Comparison of ENCODE assay signal across 10 cellular contexts in the genomic region with DNA sequence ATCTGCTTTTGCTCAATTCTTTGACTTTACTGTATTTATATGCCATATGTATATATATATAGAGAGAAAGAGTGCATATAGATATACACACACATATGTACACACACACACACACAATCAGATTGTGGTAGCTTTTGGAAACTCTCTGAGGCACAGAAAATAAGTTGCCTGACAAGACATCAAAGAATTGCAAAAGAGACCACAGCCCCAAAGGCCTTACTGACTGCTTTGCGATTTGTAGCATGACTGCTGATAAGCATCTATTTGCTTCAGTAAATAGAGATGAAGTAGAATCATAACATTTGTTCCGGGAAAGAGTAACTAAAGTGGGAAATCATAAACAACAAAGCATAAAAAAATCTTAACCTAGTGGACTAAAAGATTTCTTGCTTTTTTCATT. TPM values are rescaled to one million over a fixed set of nuclear protein-coding genes. Genes with fewer than 3 reads are reported as not detected.
DNase-seq lines count a peak whose midpoint lies in the region; ATAC-seq and TF ChIP-seq lines count a peak whose summit lies in the region.
"Had no signal": no experiment of that assay in that cellular context is flagged by ENCODE, and none has a peak within 500 bp of the region (broad histone marks: within the 10 kb centered on the region; RNA-seq: fewer than 3 reads in every experiment).

No MANE protein-coding gene starts in this region.

- H3K27ac Mint-ChIP-seq in activated naive CD4-positive, alpha-beta T cell treated with anti-CD3 and anti-CD28 coated beads for 36 hours = peak overlapping the region; percentile 94
- H3K27ac Mint-ChIP-seq in activated CD8-positive, alpha-beta T cell treated with anti-CD3 and anti-CD28 coated beads for 36 hours = peak overlapping the region; percentile 99

- CTCF ChIA-PET in activated naive CD4-positive, alpha-beta T cell treated with anti-CD3 and anti-CD28 coated beads for 36 hours (lab: Charles Lee) = interaction anchor here (0.7 to 3.4 kb wide), 5 partner anchors 10 to 222 kb away, joined by 3 to 13 read pairs (median 4); partner anchors contain the start of gene AMZ2
- CTCF ChIA-PET in activated CD8-positive, alpha-beta T cell treated with anti-CD3 and anti-CD28 coated beads for 36 hours (lab: Charles Lee) = interaction anchor here (1.0 to 2.9 kb wide), 7 partner anchors 10 to 199 kb away, joined by 3 to 12 read pairs (median 4); partner anchors contain the start of gene AMZ2

- peak overlapping the region; percentile 74 for H3K4me3 Mint-ChIP-seq in activated naive CD4-positive, alpha-beta T cell treated with anti-CD3 and anti-CD28 coated beads for 36 hours
- peak overlapping the region; percentile 82 for H3K4me3 Mint-ChIP-seq in activated CD8-positive, alpha-beta T cell treated with anti-CD3 and anti-CD28 coated beads for 36 hours

- peak; percentile 20 for ATAC-seq in activated CD8-positive, alpha-beta T cell treated with anti-CD3 and anti-CD28 coated beads for 36 hours
- no peak for ATAC-seq in lower lobe of right lung
- ATAC-seq in body of pancreas = no peak
- no peak for ATAC-seq in esophagus mucosa

- H3K4me3 ChIP-seq in lower lobe of right lung = no peak overlapping the region
- H3K4me3 ChIP-seq in body of pancreas = no peak overlapping the region
- no peak overlapping the region for H3K4me3 ChIP-seq in uterus

- H3K27ac ChIP-seq in lower lobe of right lung (peak overlapping the region; percentile 87), body of pancreas (peak overlapping the region in 1 of 4 donors; percentile 76), uterus (peak overlapping the region in 1 of 2 donors; percentile 24)

- TF ChIP-seq POLR2A in body of pancreas (IDR thresholded peaks at IDR 0.05) (no peak), uterus (IDR thresholded peaks at IDR 0.05) (no peak)

- POLR2A ChIA-PET in activated CD8-positive, alpha-beta T cell treated with anti-CD3 and anti-CD28 coated beads for 36 hours (lab: Charles Lee) = interaction anchor here (0.8 to 5.6 kb wide), 6 partner anchors 9 to 193 kb away, joined by 3 to 63 read pairs (median 4); partner anchors contain the start of genes AMZ2, ARSG and SLC16A6

- H3K36me3 ChIP-seq in lower lobe of right lung = no peaks in the 10 kb centered on the region
- no peaks in the 10 kb centered on the region for H3K36me3 ChIP-seq in body of pancreas (replicated peaks in 1 of 2; ENCODE audit: insufficient read depth in 1 of 2, low read depth in 2 of 2)
- H3K36me3 ChIP-seq in uterus = no peaks in the 10 kb centered on the region

- H3K9me3 ChIP-seq in lower lobe of right lung (no peaks in the 10 kb centered on the region), body of pancreas (no peaks in the 10 kb centered on the region), uterus (no peaks in the 10 kb centered on the region)

- TF ChIP-seq CTCF in activated CD8-positive, alpha-beta T cell treated with anti-CD3 and anti-CD28 coated beads for 36 hours (IDR thresholded peaks at IDR 0.05) = no peak
- TF ChIP-seq CTCF in lower lobe of right lung (IDR thresholded peaks at IDR 0.05) (no peak), body of pancreas (IDR thresholded peaks at IDR 0.05) (no peak), uterus (IDR thresholded peaks at IDR 0.05) (no peak)

- H3K9me3 Mint-ChIP-seq in activated naive CD4-positive, alpha-beta T cell treated with anti-CD3 and anti-CD28 coated beads for 36 hours = no peaks in the 10 kb centered on the region
- H3K9me3 Mint-ChIP-seq in activated CD8-positive, alpha-beta T cell treated with anti-CD3 and anti-CD28 coated beads for 36 hours = no peaks in the 10 kb centered on the region

- intact Hi-C loops in activated naive CD4-positive, alpha-beta T cell treated with anti-CD3 and anti-CD28 coated beads for 36 hours (cut with micrococcal nuclease) = loop anchor here (2.0 to 5.0 kb wide), 2 partner anchors 52 to 136 kb away; partner anchors contain the start of genes ARSG and SLC16A6
- intact Hi-C loops in activated CD8-positive, alpha-beta T cell treated with anti-CD3 and anti-CD28 coated beads for 36 hours (cut with micrococcal nuclease) = no loop called here
- intact Hi-C loops in lower lobe of right lung (cut with DNase I) (no loop called here), body of pancreas (cut with DNase I) (no loop called here), uterus (cut with DNase I; ENCODE audit: low total_unique reads) (no loop called here)

- H3K36me3 Mint-ChIP-seq in activated naive CD4-positive, alpha-beta T cell treated with anti-CD3 and anti-CD28 coated beads for 36 hours (ENCODE audit: low read depth) = no peaks in the 10 kb centered on the region
- H3K36me3 Mint-ChIP-seq in activated CD8-positive, alpha-beta T cell treated with anti-CD3 and anti-CD28 coated beads for 36 hours (ENCODE audit: low read depth) = no peaks in the 10 kb centered on the region

- no peaks in the 10 kb centered on the region for H3K27me3 Mint-ChIP-seq in activated naive CD4-positive, alpha-beta T cell treated with anti-CD3 and anti-CD28 coated beads for 36 hours (ENCODE audit: low read depth)
- no peaks in the 10 kb centered on the region for H3K27me3 Mint-ChIP-seq in activated CD8-positive, alpha-beta T cell treated with anti-CD3 and anti-CD28 coated beads for 36 hours

- H3K27me3 ChIP-seq in lower lobe of right lung (ENCODE audit: low read depth) (no peaks in the 10 kb centered on the region), body of pancreas (no peaks in the 10 kb centered on the region), uterus (no peaks in the 10 kb centered on the region)

- H3K4me1 ChIP-seq in lower lobe of right lung (no peaks in the 10 kb centered on the region), body of pancreas (no peaks in the 10 kb centered on the region), uterus (no peaks in the 10 kb centered on the region)

- WGBS in body of pancreas, 2 donors = 49 to 64% methylated on average over 2 of the region's 2 CpGs

- peaks cover 54% of the 10 kb centered on the region for H3K4me1 Mint-ChIP-seq in activated naive CD4-positive, alpha-beta T cell treated with anti-CD3 and anti-CD28 coated beads for 36 hours (ENCODE audit: low read depth)
- H3K4me1 Mint-ChIP-seq in activated CD8-positive, alpha-beta T cell treated with anti-CD3 and anti-CD28 coated beads for 36 hours (ENCODE audit: low read depth) = peaks cover 52% of the 10 kb centered on the region

- DNase-seq in activated naive CD4-positive, alpha-beta T cell treated with anti-CD3 and anti-CD28 coated beads for 36 hours = no peak
- no peak for DNase-seq in activated naive CD4-positive, alpha-beta T cell treated with anti-CD3 and anti-CD28 coated beads, Interleukin-2, amount 50 U/mL, for 16 hours
- peak; percentile 49 for DNase-seq in activated CD8-positive, alpha-beta T cell treated with anti-CD3 and anti-CD28 coated beads for 36 hours
- no peak for DNase-seq in lower lobe of right lung
- no peak for DNase-seq in body of pancreas
- no peak for DNase-seq in activated CD4-positive, CD25-positive, alpha-beta regulatory T cell treated with anti-CD3 and anti-CD28 coated beads, Interleukin-2, amount 50 U/mL, for 72 hours
- DNase-seq in uterus = no peak
- DNase-seq: NCI-H1694, T1000 had no signal

RNA-seq across cellular contexts. Expression of gene AMZ2, which starts 9.4 kb away (rescaled TPM):
- 100 to 1,000 TPM; 190 to 195 TPM for total RNA-seq in activated naive CD4-positive, alpha-beta T cell treated with anti-CD3 and anti-CD28 coated beads for 36 hours
- total RNA-seq in activated CD8-positive, alpha-beta T cell treated with anti-CD3 and anti-CD28 coated beads for 36 hours = 100 to 1,000 TPM; 132 to 141 TPM
- total RNA-seq in lower lobe of right lung (55.9 TPM), body of pancreas (10 to 100 TPM; 23.3 to 28.3 TPM), uterus (10 to 100 TPM; 26.9 to 60.9 (median 35.1) TPM), esophagus mucosa (60.5 TPM)

RNA-seq across cellular contexts. Expression of gene SLC16A6, which starts 52.4 kb away (rescaled TPM):
- 1 to 10 TPM in 1 of 2 experiments, under 1 TPM in 1; 0.96 to 1.1 TPM for total RNA-seq in activated naive CD4-positive, alpha-beta T cell treated with anti-CD3 and anti-CD28 coated beads for 36 hours
- 1 to 10 TPM; 2.3 to 2.8 TPM for total RNA-seq in activated CD8-positive, alpha-beta T cell treated with anti-CD3 and anti-CD28 coated beads for 36 hours
- total RNA-seq in lower lobe of right lung (7.5 TPM), body of pancreas (under 1 TPM in 1 of 2 donors, not detected in 1; under 0.01 TPM), uterus (1 to 10 TPM in 2 of 4 donors, under 1 TPM in 1, not detected in 1; 0.35 to 1.5 (median 1.0) TPM), esophagus mucosa (14.4 TPM)

RNA-seq across cellular contexts. Expression of gene ARSG, which starts 52.8 kb away (rescaled TPM):
- 10 to 100 TPM in 1 of 2 experiments, 1 to 10 TPM in 1; 9.0 to 10.5 TPM for total RNA-seq in activated naive CD4-positive, alpha-beta T cell treated with anti-CD3 and anti-CD28 coated beads for 36 hours
- total RNA-seq in activated CD8-positive, alpha-beta T cell treated with anti-CD3 and anti-CD28 coated beads for 36 hours = 1 to 10 TPM; 7.2 to 8.4 TPM
- total RNA-seq in lower lobe of right lung (4.2 TPM), body of pancreas (1 to 10 TPM in 1 of 2 donors, under 1 TPM in 1; 0.52 to 1.6 TPM), uterus (1 to 10 TPM in 3 of 4 donors, under 1 TPM in 1; 0.59 to 6.4 (median 5.7) TPM), esophagus mucosa (6.8 TPM)
